18 cellular contexts compared by ENCODE assay signal in the genomic region with DNA sequence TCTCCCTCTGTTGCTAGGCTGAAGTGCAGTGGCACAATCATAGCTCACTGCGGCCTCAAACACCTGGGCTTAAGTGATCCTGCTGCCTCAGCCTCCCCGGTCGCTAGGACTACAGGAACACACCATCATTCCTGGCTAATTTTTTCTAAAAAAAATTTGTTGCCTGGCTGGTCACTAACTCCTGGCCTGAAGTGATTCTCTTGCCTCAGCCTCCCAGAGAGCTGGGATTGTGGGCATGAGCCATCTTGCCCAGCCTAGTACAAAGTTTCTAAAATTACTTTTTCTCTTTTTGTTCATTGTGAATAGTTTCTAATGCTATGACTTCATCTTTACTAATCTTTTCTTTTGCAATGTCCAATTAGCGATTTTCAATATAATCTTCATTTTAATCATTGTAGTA.
"Had no signal": no experiment of that assay in that cellular context is flagged by ENCODE, and none has a peak within 500 bp of the region (broad histone marks: within the 10 kb centered on the region; RNA-seq: fewer than 3 reads in every experiment).

No MANE protein-coding gene starts in this region.

- H3K9me3 Mint-ChIP-seq: immature natural killer cell; naive thymus-derived CD4-positive, alpha-beta T cell; nephron progenitor cell; stimulated activated effector memory CD8-positive, alpha-beta T cell treated with anti-CD3 and anti-CD28 coated beads, Interleukin-12 subunit alpha, Interleukin-12 subunit beta, amount 100 ng/mL, for 72 hours; stimulated activated naive CD8-positive, alpha-beta T cell treated with anti-CD3 and anti-CD28 coated beads, Interleukin-15, Interleukin-2, amounts not matched to agents 100 ng/mL and 50 ng/mL, for 24 hours had no signal

- H3K4me1 ChIP-seq: parathyroid adenoma, prostate gland, right lobe of liver had no signal

- H3K27me3 ChIP-seq: dorsolateral prefrontal cortex, esophagus squamous epithelium, right lobe of liver, tibial nerve had no signal

- DNase-seq: cortex of kidney; dorsolateral prefrontal cortex; effector CD8-positive, alpha-beta T cell; esophagus squamous epithelium; foreskin fibroblast; immature natural killer cell; left colon; left ventricle myocardium superior; naive thymus-derived CD4-positive, alpha-beta T cell; nephron progenitor cell; right lobe of liver; stimulated activated CD4-positive, alpha-beta T cell treated with anti-CD3 and anti-CD28 coated beads, Interleukin-4, amount 100 ng/mL, for 1 hour; stimulated activated CD8-positive, alpha-beta memory T cell treated with anti-CD3 and anti-CD28 coated beads, Interleukin-4, amount 100 ng/mL, for 48 hours had no signal

- H3K27ac Mint-ChIP-seq: nephron progenitor cell; stimulated activated effector memory CD8-positive, alpha-beta T cell treated with anti-CD3 and anti-CD28 coated beads, Interleukin-12 subunit alpha, Interleukin-12 subunit beta, amount 100 ng/mL, for 72 hours; stimulated activated naive CD8-positive, alpha-beta T cell treated with anti-CD3 and anti-CD28 coated beads, Interleukin-15, Interleukin-2, amounts not matched to agents 100 ng/mL and 50 ng/mL, for 24 hours had no signal

- H3K4me3 ChIP-seq: dorsolateral prefrontal cortex, esophagus squamous epithelium, prostate gland, right lobe of liver, tibial nerve had no signal

- H3K27me3 Mint-ChIP-seq: naive thymus-derived CD4-positive, alpha-beta T cell; stimulated activated naive CD8-positive, alpha-beta T cell treated with anti-CD3 and anti-CD28 coated beads, Interleukin-15, Interleukin-2, amounts not matched to agents 100 ng/mL and 50 ng/mL, for 24 hours had no signal

- H3K27ac ChIP-seq: dorsolateral prefrontal cortex, esophagus squamous epithelium, parathyroid adenoma, prostate gland, right lobe of liver, tibial nerve had no signal

- H3K4me1 Mint-ChIP-seq: nephron progenitor cell; stimulated activated effector memory CD8-positive, alpha-beta T cell treated with anti-CD3 and anti-CD28 coated beads, Interleukin-12 subunit alpha, Interleukin-12 subunit beta, amount 100 ng/mL, for 72 hours had no signal

- H3K36me3 ChIP-seq: prostate gland had no signal

- H3K9ac ChIP-seq: parathyroid adenoma had no signal

- H3K9me3 ChIP-seq: esophagus squamous epithelium, prostate gland, right lobe of liver, tibial nerve had no signal

- H2AFZ ChIP-seq: parathyroid adenoma had no signal

- H3K79me2 ChIP-seq: parathyroid adenoma had no signal

- H3K4me3 Mint-ChIP-seq: immature natural killer cell; naive thymus-derived CD4-positive, alpha-beta T cell; nephron progenitor cell; stimulated activated effector memory CD8-positive, alpha-beta T cell treated with anti-CD3 and anti-CD28 coated beads, Interleukin-12 subunit alpha, Interleukin-12 subunit beta, amount 100 ng/mL, for 72 hours; stimulated activated naive CD8-positive, alpha-beta T cell treated with anti-CD3 and anti-CD28 coated beads, Interleukin-15, Interleukin-2, amounts not matched to agents 100 ng/mL and 50 ng/mL, for 24 hours had no signal
